In the genomic region with DNA sequence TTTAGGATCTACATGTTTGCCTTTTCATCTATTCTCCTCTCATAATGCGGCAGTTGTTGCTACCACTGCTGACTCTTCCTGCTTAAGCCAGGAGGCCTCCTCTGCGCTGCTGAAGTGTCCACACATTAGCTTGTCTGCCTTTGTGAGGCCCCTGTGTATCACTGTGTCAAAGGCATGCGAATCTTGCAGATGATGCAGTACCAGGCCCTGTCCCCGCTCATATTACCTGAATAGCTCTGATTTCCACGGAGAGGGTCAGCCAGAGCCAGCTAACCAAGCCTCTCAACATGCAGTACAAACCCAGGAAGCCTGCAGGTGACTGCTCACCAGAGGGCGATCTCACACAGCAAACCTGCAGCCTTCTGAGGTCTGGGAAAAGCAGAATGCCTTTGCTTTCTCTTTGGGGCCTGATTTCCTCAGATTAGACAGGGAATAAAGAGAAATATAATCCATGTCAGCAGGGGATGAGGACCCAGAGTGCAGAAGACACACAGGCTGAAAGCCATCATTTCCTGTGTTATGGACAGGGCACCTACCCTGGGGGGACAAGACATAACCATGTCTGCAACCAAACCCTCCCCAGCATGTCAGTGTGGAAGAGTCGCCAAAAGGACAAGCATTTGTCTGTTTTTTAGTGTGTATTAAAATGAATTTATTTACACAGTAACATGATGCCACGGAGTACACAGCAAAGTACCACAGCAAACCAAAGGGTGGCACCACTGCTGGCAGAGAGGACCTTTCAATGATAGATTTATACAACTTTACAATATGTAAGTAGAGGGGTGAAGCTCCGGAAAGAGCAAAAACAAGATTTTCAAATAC, we compare ENCODE assay signal across 8 cellular contexts. TPM values are rescaled to one million over a fixed set of nuclear protein-coding genes. Genes with fewer than 3 reads are reported as not detected.
A peak's percentile ranks its signal among the peaks of the same experiment; 100 is the strongest.
DNase-seq lines count a peak whose midpoint lies in the region; ATAC-seq and TF ChIP-seq lines count a peak whose summit lies in the region.

No MANE protein-coding gene starts in this region.

- peak; percentile 68 for DNase-seq in activated effector memory CD4-positive, alpha-beta T cell treated with anti-CD3 and anti-CD28 coated beads, Interleukin-2, amount 50 U/mL, for 16 hours
- DNase-seq in activated effector memory CD4-positive, alpha-beta T cell treated with Interleukin-2 at 50 U/mL for 16 hours, result no peak
- peak; percentile 11 for DNase-seq in NCI-H2029 (lab: John Stamatoyannopoulos, UW)
- DNase-seq in activated CD4-positive, alpha-beta T cell treated with anti-CD3 and anti-CD28 coated beads for 4 hours, result peak; percentile 15 to 18
- peak; percentile 57 for DNase-seq in endothelial cell (ENCODE audit: low spot score)
- peak in 2 of 3 donors; percentile 76 to 79 for DNase-seq in mucosa of descending colon
- no peak for DNase-seq in type B pancreatic cell (ENCODE audit: extremely low spot score, unreplicated experiment)

- TF ChIP-seq CTCF in endothelial cell (IDR thresholded peaks at IDR 0.05; ENCODE audit: unreplicated experiment) (no peak), mucosa of descending colon (IDR thresholded peaks at IDR 0.05) (peak; percentile 51), type B pancreatic cell (conservative IDR thresholded peaks at IDR 0.05) (peak; percentile 78)

- H3K36me3 ChIP-seq in mucosa of descending colon (ENCODE audit: low read depth), result no peaks in the 10 kb centered on the region

- H3K27ac Mint-ChIP-seq in endothelial cell (ENCODE audit: unreplicated experiment) (no peak overlapping the region), type B pancreatic cell (peak overlapping the region; percentile 71)

- H3K9me3 ChIP-seq in mucosa of descending colon, result no peaks in the 10 kb centered on the region

- H3K4me3 ChIP-seq in mucosa of descending colon, result no peak overlapping the region

- H3K4me1 Mint-ChIP-seq in endothelial cell (ENCODE audit: unreplicated experiment) (peaks cover 18% of the 10 kb centered on the region), type B pancreatic cell (ENCODE audit: unreplicated experiment) (peaks cover 25% of the 10 kb centered on the region)

- no peaks in the 10 kb centered on the region for H3K4me1 ChIP-seq in mucosa of descending colon (ENCODE audit: low read depth)

- no peaks in the 10 kb centered on the region for H3K9me3 Mint-ChIP-seq in endothelial cell (ENCODE audit: unreplicated experiment)
- H3K9me3 Mint-ChIP-seq in type B pancreatic cell, result no peaks in the 10 kb centered on the region

- H3K36me3 Mint-ChIP-seq in endothelial cell (ENCODE audit: low read depth, unreplicated experiment), result peaks cover 14% of the 10 kb centered on the region
- no peaks in the 10 kb centered on the region for H3K36me3 Mint-ChIP-seq in type B pancreatic cell

- intact Hi-C loops in mucosa of descending colon (cut with DNase I, micrococcal nuclease), result no loop called here

- H3K27me3 Mint-ChIP-seq in endothelial cell (ENCODE audit: unreplicated experiment) (peaks cover 7% of the 10 kb centered on the region), type B pancreatic cell (no peaks in the 10 kb centered on the region)

- peak; percentile 83 for ATAC-seq in mucosa of descending colon
- no peak for ATAC-seq in GM19328 (IDR thresholded peaks at IDR 0.05; ENCODE audit: unreplicated experiment)

- H3K4me3 Mint-ChIP-seq in endothelial cell (ENCODE audit: unreplicated experiment) (no peak overlapping the region), type B pancreatic cell (peak overlapping the region; percentile 56)

RNA-seq across cellular contexts. Expression of gene TSPAN3, which starts 36.8 kb away (rescaled TPM):
- 140 TPM for total RNA-seq in endothelial cell (ENCODE audit: unreplicated experiment)
- total RNA-seq in mucosa of descending colon, result 100 to 1,000 TPM; 419 to 945 (median 666) TPM
- 288 and 377 TPM in 2 replicates for total RNA-seq in type B pancreatic cell (ENCODE audit: low replicate concordance)

Comparison
In these comparisons a context has a peak if more than half of its experiments do, and no peak if none do; other contexts are left out.
1. DNase-seq: peak in activated effector memory CD4-positive, alpha-beta T cell treated with anti-CD3 and anti-CD28 coated beads, Interleukin-2, amount 50 U/mL, for 16 hours (single experiment), NCI-H2029 (single experiment), activated CD4-positive, alpha-beta T cell treated with anti-CD3 and anti-CD28 coated beads for 4 hours (2 of 2), endothelial cell (single experiment) and mucosa of descending colon (2 of 3); none in activated effector memory CD4-positive, alpha-beta T cell treated with Interleukin-2 at 50 U/mL for 16 hours (single experiment) and type B pancreatic cell (single experiment).